ENCODE assay signal across 25 cellular contexts in the genomic region with DNA sequence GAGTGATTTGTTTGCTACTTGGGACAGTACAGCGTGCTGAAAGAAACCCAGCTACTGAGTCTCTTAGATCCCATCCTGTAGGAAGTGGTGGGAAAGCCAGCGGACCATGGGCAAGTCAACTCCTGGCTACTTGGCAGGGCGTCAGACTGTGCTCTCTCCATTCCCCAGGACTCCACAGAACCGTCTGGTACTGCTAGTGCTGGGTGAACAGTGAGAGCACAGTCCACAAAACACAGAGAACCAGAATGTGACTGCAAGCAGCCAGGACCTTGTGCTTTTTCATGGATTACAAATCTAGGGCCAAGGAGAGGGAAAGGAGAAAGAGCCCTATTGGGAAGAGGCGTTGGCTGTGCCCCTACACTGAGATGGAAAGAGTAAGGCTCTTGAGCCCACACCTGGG. TPM values are rescaled to one million over a fixed set of nuclear protein-coding genes. Genes with fewer than 3 reads are reported as not detected.
DNase-seq lines count a peak whose midpoint lies in the region; ATAC-seq and TF ChIP-seq lines count a peak whose summit lies in the region.
"Had no signal": no experiment of that assay in that cellular context is flagged by ENCODE, and none has a peak within 500 bp of the region (broad histone marks: within the 10 kb centered on the region; RNA-seq: fewer than 3 reads in every experiment).

No MANE protein-coding gene starts in this region.

- no peak for TF ChIP-seq CTCF in HL-60 (IDR thresholded peaks at IDR 0.05; ENCODE audit: insufficient read depth, low read length)

- peaks cover 8% of the 10 kb centered on the region for H3K27me3 Mint-ChIP-seq in CD4-positive, CD25-positive, alpha-beta regulatory T cell
- H3K27me3 Mint-ChIP-seq in effector memory CD8-positive, alpha-beta T cell: no peaks in the 10 kb centered on the region
- H3K27me3 Mint-ChIP-seq in naive thymus-derived CD4-positive, alpha-beta T cell: peaks cover 0 to 23% (median 0%) of the 10 kb centered on the region in 5 donors

- no peak for DNase-seq in CD4-positive, CD25-positive, alpha-beta regulatory T cell
- DNase-seq in HL-60 (ENCODE audit: low read depth in 1 of 2, low spot score in 1 of 2) (no peak), COLO668 (lab: John Stamatoyannopoulos, UW; ENCODE audit: unreplicated experiment) (no peak)
- DNase-seq in effector memory CD8-positive, alpha-beta T cell: no peak
- no peak for DNase-seq in naive thymus-derived CD4-positive, alpha-beta T cell
- DNase-seq: activated CD4-positive, alpha-beta memory T cell treated with anti-CD3 and anti-CD28 coated beads for 36 hours; activated CD4-positive, CD25-positive, alpha-beta regulatory T cell treated with anti-CD3 and anti-CD28 coated beads, Interleukin-2, amount 50 U/mL, for 72 hours; activated CD8-positive, alpha-beta memory T cell treated with anti-CD3 and anti-CD28 coated beads, Interleukin-2, amount 50 U/mL, for 4 hours; activated naive CD4-positive, alpha-beta T cell treated with anti-CD3 and anti-CD28 coated beads, Interleukin-2, amount 10 ng/mL, durations not matched to agents 7 days and 5 days; amniotic stem cell; effector CD8-positive, alpha-beta T cell; foreskin keratinocyte; heart right ventricle; mesenchymal stem cell; NCI-H2081; NCI-H2227 treated with DMSO at 0.1 percent for 48 hours; occipital lobe; stomach; trophoblast cell had no signal

- peak overlapping the region in 2 of 3 donors; percentile 87 to 94 for H3K27ac Mint-ChIP-seq in CD4-positive, CD25-positive, alpha-beta regulatory T cell
- peak overlapping the region; percentile 50 to 78 for H3K27ac Mint-ChIP-seq in effector memory CD8-positive, alpha-beta T cell
- peak overlapping the region in 6 of 9 donors; percentile 7 to 68 (median 14) for H3K27ac Mint-ChIP-seq in naive thymus-derived CD4-positive, alpha-beta T cell
- H3K27ac Mint-ChIP-seq: activated CD4-positive, alpha-beta memory T cell treated with anti-CD3 and anti-CD28 coated beads for 36 hours; activated naive CD4-positive, alpha-beta T cell treated with anti-CD3 and anti-CD28 coated beads, Interleukin-2, amount 10 ng/mL, durations not matched to agents 7 days and 5 days; activated T-helper 1 cell treated with anti-CD3 and anti-CD28 coated beads, Interleukin-12 subunit alpha, Interleukin-12 subunit beta, Interleukin-2, Interleukin-4 antibody, amounts not matched to agents 30 ng/mL and 10 ng/mL and 1 ng/mL, durations not matched to agents 14 hours and 24 hours and 36 hours; T-helper 1 cell treated with Interleukin-12 subunit alpha and Interleukin-12 subunit beta and Interleukin-4 antibody, amounts not matched to agents 30 μg/mL and 1 μg/mL, for 36 hours had no signal

- H3K36me3 Mint-ChIP-seq in CD4-positive, CD25-positive, alpha-beta regulatory T cell: peaks cover 5% of the 10 kb centered on the region
- H3K36me3 Mint-ChIP-seq in effector memory CD8-positive, alpha-beta T cell (ENCODE audit: insufficient read depth): peaks cover 7% of the 10 kb centered on the region
- peaks cover 0 to 5% (median 0%) of the 10 kb centered on the region in 5 donors for H3K36me3 Mint-ChIP-seq in naive thymus-derived CD4-positive, alpha-beta T cell
- H3K36me3 Mint-ChIP-seq: activated CD4-positive, alpha-beta memory T cell treated with anti-CD3 and anti-CD28 coated beads for 36 hours had no signal

- no peaks in the 10 kb centered on the region for H3K27me3 ChIP-seq in CD4-positive, CD25-positive, alpha-beta regulatory T cell (ENCODE audit: control insufficient read depth, insufficient read depth, low read length)
- H3K27me3 ChIP-seq in HL-60 (ENCODE audit: insufficient read depth, poor library complexity, severe bottlenecking): no peaks in the 10 kb centered on the region
- H3K27me3 ChIP-seq in naive thymus-derived CD4-positive, alpha-beta T cell (ENCODE audit: control insufficient read depth in 2 of 2, insufficient read depth in 2 of 2, low read length in 2 of 2): no peaks in the 10 kb centered on the region
- H3K27me3 ChIP-seq: foreskin keratinocyte, heart right ventricle, stomach had no signal

- no peak for ATAC-seq in CD4-positive, CD25-positive, alpha-beta regulatory T cell (ENCODE audit: low read depth in 2 of 2)
- no peak for ATAC-seq in effector memory CD8-positive, alpha-beta T cell (replicated peaks)
- no peak for ATAC-seq in naive thymus-derived CD4-positive, alpha-beta T cell
- no peak for ATAC-seq in HG03280 (IDR thresholded peaks at IDR 0.05; ENCODE audit: unreplicated experiment)
- ATAC-seq in GM18873 (IDR thresholded peaks at IDR 0.05; ENCODE audit: low FRiP score, unreplicated experiment): no peak
- no peak for ATAC-seq in GM18858 (IDR thresholded peaks at IDR 0.05; ENCODE audit: unreplicated experiment)
- ATAC-seq: foreskin keratinocyte had no signal

- H3K36me3 ChIP-seq in CD4-positive, CD25-positive, alpha-beta regulatory T cell (ENCODE audit: control insufficient read depth, insufficient read depth, low read length): no peaks in the 10 kb centered on the region
- no peaks in the 10 kb centered on the region for H3K36me3 ChIP-seq in naive thymus-derived CD4-positive, alpha-beta T cell (ENCODE audit: control insufficient read depth in 2 of 3, insufficient read depth in 3 of 3, low read length in 3 of 3)
- H3K36me3 ChIP-seq: heart right ventricle, stomach had no signal

- H3K27ac ChIP-seq in CD4-positive, CD25-positive, alpha-beta regulatory T cell (ENCODE audit: insufficient read depth, low read length, poor library complexity, severe bottlenecking): no peak overlapping the region
- peak overlapping the region; percentile 66 for H3K27ac ChIP-seq in HL-60 (replicated peaks)
- H3K27ac ChIP-seq in naive thymus-derived CD4-positive, alpha-beta T cell (ENCODE audit: low read depth, low read length): no peak overlapping the region
- H3K27ac ChIP-seq: foreskin keratinocyte, heart right ventricle, RWPE1, stomach had no signal

- H3K9me3 Mint-ChIP-seq in CD4-positive, CD25-positive, alpha-beta regulatory T cell: no peaks in the 10 kb centered on the region
- no peaks in the 10 kb centered on the region for H3K9me3 Mint-ChIP-seq in effector memory CD8-positive, alpha-beta T cell
- H3K9me3 Mint-ChIP-seq in naive thymus-derived CD4-positive, alpha-beta T cell: no peaks in the 10 kb centered on the region
- H3K9me3 Mint-ChIP-seq: activated CD4-positive, alpha-beta memory T cell treated with anti-CD3 and anti-CD28 coated beads for 36 hours; activated naive CD4-positive, alpha-beta T cell treated with anti-CD3 and anti-CD28 coated beads, Interleukin-2, amount 10 ng/mL, durations not matched to agents 7 days and 5 days; activated T-helper 1 cell treated with anti-CD3 and anti-CD28 coated beads, Interleukin-12 subunit alpha, Interleukin-12 subunit beta, Interleukin-2, Interleukin-4 antibody, amounts not matched to agents 30 ng/mL and 10 ng/mL and 1 ng/mL, durations not matched to agents 14 hours and 24 hours and 36 hours; T-helper 1 cell treated with Interleukin-12 subunit alpha and Interleukin-12 subunit beta and Interleukin-4 antibody, amounts not matched to agents 30 μg/mL and 1 μg/mL, for 36 hours had no signal

- CTCF ChIA-PET in naive thymus-derived CD4-positive, alpha-beta T cell (lab: Charles Lee): no interaction called here

- H3K9me3 ChIP-seq in CD4-positive, CD25-positive, alpha-beta regulatory T cell (ENCODE audit: control insufficient read depth in 2 of 2, low read length in 2 of 2): no peaks in the 10 kb centered on the region
- no peaks in the 10 kb centered on the region for H3K9me3 ChIP-seq in naive thymus-derived CD4-positive, alpha-beta T cell (ENCODE audit: control insufficient read depth in 2 of 3, low read length in 3 of 3)
- H3K9me3 ChIP-seq: heart right ventricle, stomach had no signal

- peak overlapping the region in 1 of 4 donors; percentile 60 for H3K4me3 Mint-ChIP-seq in CD4-positive, CD25-positive, alpha-beta regulatory T cell
- H3K4me3 Mint-ChIP-seq in effector memory CD8-positive, alpha-beta T cell: no peak overlapping the region
- H3K4me3 Mint-ChIP-seq in naive thymus-derived CD4-positive, alpha-beta T cell: peak overlapping the region in 2 of 10 donors; percentile 20 to 24
- H3K4me3 Mint-ChIP-seq: activated CD4-positive, alpha-beta memory T cell treated with anti-CD3 and anti-CD28 coated beads for 36 hours; activated naive CD4-positive, alpha-beta T cell treated with anti-CD3 and anti-CD28 coated beads, Interleukin-2, amount 10 ng/mL, durations not matched to agents 7 days and 5 days; activated T-helper 1 cell treated with anti-CD3 and anti-CD28 coated beads, Interleukin-12 subunit alpha, Interleukin-12 subunit beta, Interleukin-2, Interleukin-4 antibody, amounts not matched to agents 30 ng/mL and 10 ng/mL and 1 ng/mL, durations not matched to agents 14 hours and 24 hours and 36 hours; T-helper 1 cell treated with Interleukin-12 subunit alpha and Interleukin-12 subunit beta and Interleukin-4 antibody, amounts not matched to agents 30 μg/mL and 1 μg/mL, for 36 hours had no signal

- no peak overlapping the region for H3K4me3 ChIP-seq in CD4-positive, CD25-positive, alpha-beta regulatory T cell (ENCODE audit: low read depth, low read length)
- H3K4me3 ChIP-seq in HL-60 (replicated peaks; ENCODE audit: insufficient read depth, low read length): no peak overlapping the region
- H3K4me3 ChIP-seq in naive thymus-derived CD4-positive, alpha-beta T cell (ENCODE audit: low read length): no peak overlapping the region
- H3K4me3 ChIP-seq: heart right ventricle, stomach had no signal

- POLR2A ChIA-PET in naive thymus-derived CD4-positive, alpha-beta T cell (lab: Charles Lee): no interaction called here

- intact Hi-C loops in naive thymus-derived CD4-positive, alpha-beta T cell (cut with micrococcal nuclease): no loop called here

- H3K4me1 ChIP-seq in CD4-positive, CD25-positive, alpha-beta regulatory T cell (ENCODE audit: control insufficient read depth, insufficient read depth, low read length, poor library complexity, severe bottlenecking): peaks cover 14% of the 10 kb centered on the region
- H3K4me1 ChIP-seq in naive thymus-derived CD4-positive, alpha-beta T cell (ENCODE audit: control insufficient read depth in 2 of 2, insufficient read depth in 2 of 2, low read length in 2 of 2): peaks cover 11% of the 10 kb centered on the region in 2 donors
- H3K4me1 ChIP-seq: foreskin keratinocyte had no signal

- H3K4me1 Mint-ChIP-seq in CD4-positive, CD25-positive, alpha-beta regulatory T cell: peaks cover 10 to 47% (median 25%) of the 10 kb centered on the region in 4 donors
- H3K4me1 Mint-ChIP-seq in effector memory CD8-positive, alpha-beta T cell (ENCODE audit: low read depth in 2 of 2): peaks cover 28 to 29% of the 10 kb centered on the region in 2 donors
- peaks cover 20 to 56% (median 46%) of the 10 kb centered on the region in 7 donors for H3K4me1 Mint-ChIP-seq in naive thymus-derived CD4-positive, alpha-beta T cell

RNA-seq across cellular contexts. Expression of gene BID, which starts 10.2 kb away (rescaled TPM):
- total RNA-seq in CD4-positive, CD25-positive, alpha-beta regulatory T cell: 17.6 TPM
- polyA plus RNA-seq in CD4-positive, CD25-positive, alpha-beta regulatory T cell: 10 to 100 TPM; 56.2 to 84.0 (median 71.2) TPM
- total RNA-seq in naive thymus-derived CD4-positive, alpha-beta T cell: 10 to 100 TPM; 15.4 to 64.6 (median 21.9) TPM
- polyA plus RNA-seq in naive thymus-derived CD4-positive, alpha-beta T cell: 10 to 100 TPM; 51.4 to 66.2 TPM

Comparison
In these comparisons a context has a peak if more than half of its experiments do, and no peak if none do; other contexts are left out.
1. H3K27ac Mint-ChIP-seq: peak in every context shown above with its lines; median percentile 90 in CD4-positive, CD25-positive, alpha-beta regulatory T cell; 64 in effector memory CD8-positive, alpha-beta T cell; 14 in naive thymus-derived CD4-positive, alpha-beta T cell.